8 cellular contexts compared by ENCODE assay signal in the genomic region with DNA sequence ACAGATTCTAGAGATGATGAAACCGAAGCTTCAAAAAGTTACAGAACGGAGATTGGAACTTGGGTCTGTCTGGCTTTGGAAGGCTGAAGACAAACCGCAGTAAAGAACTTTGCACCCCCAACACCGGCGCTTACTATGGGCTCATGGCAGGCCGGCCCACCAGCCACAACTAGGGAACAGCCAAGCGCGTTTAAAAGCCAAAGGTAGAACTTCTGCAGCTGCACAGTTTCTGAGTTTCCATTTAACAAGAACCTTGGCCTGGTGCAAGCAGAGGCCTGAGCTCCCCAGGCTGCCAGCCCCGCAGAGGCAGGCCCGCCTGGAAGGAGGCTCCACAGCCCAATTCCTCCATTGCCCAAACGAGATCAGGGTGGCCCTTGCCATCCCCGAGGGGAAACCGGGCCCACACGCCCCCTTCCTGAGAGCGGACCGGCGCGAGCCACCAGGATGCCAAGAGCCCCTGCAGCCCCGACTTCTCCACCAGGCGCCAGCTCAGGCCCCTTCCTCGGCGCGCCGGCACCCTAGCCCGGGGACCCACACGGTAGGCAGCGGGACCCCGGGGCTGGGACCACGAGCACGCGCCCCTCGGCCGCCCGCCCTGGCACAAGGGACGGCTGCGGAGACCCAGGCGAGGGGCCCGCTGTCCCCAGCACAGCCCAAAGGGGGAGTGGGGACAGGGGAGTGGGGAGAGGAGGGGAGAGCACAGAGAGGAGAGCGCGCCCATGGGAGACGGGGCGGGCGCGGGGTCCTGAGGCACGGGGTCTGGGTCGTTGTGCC.
DNase-seq lines count a peak whose midpoint lies in the region; ATAC-seq and TF ChIP-seq lines count a peak whose summit lies in the region.

No MANE protein-coding gene starts in this region.

- H3K4me3 Mint-ChIP-seq in stimulated activated effector memory CD8-positive, alpha-beta T cell treated with anti-CD3 and anti-CD28 coated beads, Interleukin-12 subunit alpha, Interleukin-12 subunit beta, amount 100 ng/mL, for 72 hours = peak overlapping the region; percentile 83

- H3K4me3 ChIP-seq in astrocyte of the cerebellum (ENCODE audit: low read depth, low read length) = peak overlapping the region; percentile 83

- ATAC-seq in HG02588 (IDR thresholded peaks at IDR 0.05; ENCODE audit: unreplicated experiment) = peak; percentile 30
- ATAC-seq in stimulated activated effector memory CD8-positive, alpha-beta T cell treated with anti-CD3 and anti-CD28 coated beads, Interleukin-12 subunit alpha, Interleukin-12 subunit beta, amount 100 ng/mL, for 72 hours = peak; percentile 70

- no peak for TF ChIP-seq CTCF in astrocyte of the cerebellum (IDR thresholded peaks at IDR 0.05; ENCODE audit: low read depth, low read length, missing control alignments)

- peak overlapping the region; percentile 91 for H3K27ac Mint-ChIP-seq in stimulated activated effector memory CD8-positive, alpha-beta T cell treated with anti-CD3 and anti-CD28 coated beads, Interleukin-12 subunit alpha, Interleukin-12 subunit beta, amount 100 ng/mL, for 72 hours

- H3K9me3 Mint-ChIP-seq in stimulated activated effector memory CD8-positive, alpha-beta T cell treated with anti-CD3 and anti-CD28 coated beads, Interleukin-12 subunit alpha, Interleukin-12 subunit beta, amount 100 ng/mL, for 72 hours = no peaks in the 10 kb centered on the region

- H3K36me3 Mint-ChIP-seq in stimulated activated effector memory CD8-positive, alpha-beta T cell treated with anti-CD3 and anti-CD28 coated beads, Interleukin-12 subunit alpha, Interleukin-12 subunit beta, amount 100 ng/mL, for 72 hours = peaks cover 66% of the 10 kb centered on the region

- DNase-seq in DMS79 treated with DMSO at 0.1 percent for 48 hours (lab: John Stamatoyannopoulos, UW) = peak; percentile 13
- DNase-seq in DMS79 (lab: John Stamatoyannopoulos, UW) = no peak
- peak; percentile 27 for DNase-seq in NCI-H2227 (lab: John Stamatoyannopoulos, UW; ENCODE audit: unreplicated experiment)
- no peak for DNase-seq in astrocyte of the cerebellum (ENCODE audit: low read depth)
- DNase-seq in iPS-NIHi7 (ENCODE audit: extremely low spot score) = peak; percentile 58
- peak in 1 of 2 donors; percentile 67 for DNase-seq in stimulated activated effector memory CD8-positive, alpha-beta T cell treated with anti-CD3 and anti-CD28 coated beads, Interleukin-12 subunit alpha, Interleukin-12 subunit beta, amount 100 ng/mL, for 72 hours (ENCODE audit: low spot score in 2 of 2)
- no peak for DNase-seq in NCI-H526 treated with DMSO at 0.1 percent for 48 hours (lab: John Stamatoyannopoulos, UW)

- peaks cover 42% of the 10 kb centered on the region for H3K4me1 Mint-ChIP-seq in stimulated activated effector memory CD8-positive, alpha-beta T cell treated with anti-CD3 and anti-CD28 coated beads, Interleukin-12 subunit alpha, Interleukin-12 subunit beta, amount 100 ng/mL, for 72 hours

- in situ Hi-C loops in astrocyte of the cerebellum (cut with HindIII; ENCODE audit: low sequenced_read_pairs) = no loop called here

Comparison
In these comparisons a context has a peak if more than half of its experiments do, and no peak if none do; other contexts are left out.
1. DNase-seq: peak in DMS79 treated with DMSO at 0.1 percent for 48 hours (single experiment), NCI-H2227 (single experiment) and iPS-NIHi7 (single experiment); none in DMS79 (single experiment), astrocyte of the cerebellum (single experiment) and NCI-H526 treated with DMSO at 0.1 percent for 48 hours (single experiment).